In genomic region chr9:68827833-68828744, GRCh38 we compare ENCODE assay signal across 18 cellular contexts.
A peak's percentile ranks its signal among the peaks of the same experiment; 100 is the strongest.
DNase-seq lines count a peak whose midpoint lies in the region; ATAC-seq, FAIRE-seq and TF ChIP-seq lines count a peak whose summit lies in the region.
"Had no signal": no experiment of that assay in that cellular context is flagged by ENCODE, and none has a peak within 500 bp of the region (broad histone marks: within the 10 kb centered on the region; RNA-seq: fewer than 3 reads in every experiment).

No MANE protein-coding gene starts in this region.

- H2AFZ ChIP-seq in H1 (ENCODE audit: low read length) (no peak overlapping the region), neural progenitor cell (replicated peaks) (no peak overlapping the region)

- no peaks in the 10 kb centered on the region for H4K20me1 ChIP-seq in H1 (replicated peaks in 1 of 2; ENCODE audit: control insufficient read depth in 1 of 2, insufficient read depth in 2 of 2, low read length in 2 of 2)
- H4K20me1 ChIP-seq in neural progenitor cell (ENCODE audit: low read depth), result no peaks in the 10 kb centered on the region
- H4K20me1 ChIP-seq: BLaER1 had no signal

- 0 out of 2 replicates have a peak overlapping the region, but pooled peaks have one; percentile 32 for H2BK15ac ChIP-seq in H1 (ENCODE audit: low read length)

- H3K36me3 Mint-ChIP-seq in neural progenitor cell, result peaks cover 9% of the 10 kb centered on the region
- H3K36me3 Mint-ChIP-seq: CD4-positive, alpha-beta memory T cell had no signal

- no peak overlapping the region for H3K4me2 ChIP-seq in H1 (ENCODE audit: insufficient read depth in 1 of 2, low read depth in 2 of 2, low read length in 2 of 2)
- H3K4me2 ChIP-seq in neural progenitor cell, result no peak overlapping the region
- H3K4me2 ChIP-seq: A549, BLaER1 had no signal

- no peak overlapping the region for H4K8ac ChIP-seq in H1 (ENCODE audit: extremely low read depth, insufficient read depth, low read length)

- no peak overlapping the region for H2BK5ac ChIP-seq in H1 (ENCODE audit: low read depth, low read length)

- peaks cover 29% of the 10 kb centered on the region for H3K4me1 Mint-ChIP-seq in neural progenitor cell
- H3K4me1 Mint-ChIP-seq: CD14-positive monocyte; CD4-positive, alpha-beta memory T cell had no signal

- H3F3A ChIP-seq in neural progenitor cell (ENCODE audit: low read depth), result peaks cover 21% of the 10 kb centered on the region

- no peak overlapping the region for H3K9ac ChIP-seq in H1 (replicated peaks in 1 of 4; ENCODE audit: extremely low read depth in 1 of 4, low read depth in 3 of 4, low read length in 3 of 4)
- no peak overlapping the region for H3K9ac ChIP-seq in neural progenitor cell
- H3K9ac ChIP-seq: BLaER1 had no signal

- DNase-seq in left ventricle myocardium inferior (no peak), right cardiac atrium (no peak), NCI-H69 (lab: John Stamatoyannopoulos, UW) (peak; percentile 33), H1 (ENCODE audit: low read depth in 1 of 2, low spot score in 2 of 2) (no peak), neural progenitor cell (ENCODE audit: low spot score) (no peak), NAMALWA (ENCODE audit: low spot score) (no peak), left lobe of liver (ENCODE audit: low spot score) (no peak)
- DNase-seq in stimulated activated CD4-positive, alpha-beta T cell treated with anti-CD3 and anti-CD28 coated beads, Interleukin-2, amount 100 ng/mL, for 48 hours, result no peak
- DNase-seq: Calu3; CD4-positive, alpha-beta memory T cell; DMS79 treated with DMSO at 0.1 percent for 48 hours; GF-D8; GOT3; H9 had no signal

- no peaks in the 10 kb centered on the region for H3K23me2 ChIP-seq in H1 (ENCODE audit: low read depth, low read length)

- no peak overlapping the region for H2BK12ac ChIP-seq in H1 (ENCODE audit: low read depth, low read length)

- FAIRE-seq in H1 (lab: Jason Lieb, UNC), result no peak
- FAIRE-seq: A549 had no signal

- TF ChIP-seq EP300 in H1 (IDR thresholded peaks at IDR 0.05; ENCODE audit: borderline replicate concordance in 1 of 2, low read depth in 2 of 2, low read length in 2 of 2), result no peak

- no peaks in the 10 kb centered on the region for H3K9me3 Mint-ChIP-seq in neural progenitor cell
- H3K9me3 Mint-ChIP-seq: CD14-positive monocyte; CD4-positive, alpha-beta memory T cell; H9 had no signal

- no peak overlapping the region for H3K23ac ChIP-seq in H1 (ENCODE audit: insufficient read length)

- no peak for TF ChIP-seq CTCF in left ventricle myocardium inferior (IDR thresholded peaks at IDR 0.05; ENCODE audit: borderline replicate concordance)
- TF ChIP-seq CTCF in H1 (IDR thresholded peaks at IDR 0.05; ENCODE audit: control extremely low read depth in 1 of 3, insufficient read depth in 1 of 3, low read depth in 1 of 3, low read length in 3 of 3), result no peak
- TF ChIP-seq CTCF in neural progenitor cell (IDR thresholded peaks at IDR 0.05), result no peak

- no peak overlapping the region for H3K4ac ChIP-seq in H1 (replicated peaks; ENCODE audit: insufficient read length, low read depth, low read length)

- TF ChIP-seq POLR2A in H1 (IDR thresholded peaks at IDR 0.05; ENCODE audit: control extremely low read depth in 1 of 2, low read depth in 2 of 2, low read length in 2 of 2), result no peak

- no peak overlapping the region for H3K4me3 ChIP-seq in left ventricle myocardium inferior
- no peak overlapping the region for H3K4me3 ChIP-seq in right cardiac atrium (ENCODE audit: low read length)
- no peak overlapping the region for H3K4me3 ChIP-seq in H1 (ENCODE audit: extremely low read depth in 1 of 4, insufficient read depth in 2 of 4, low read depth in 3 of 4, low read length in 4 of 4)
- H3K4me3 ChIP-seq in neural progenitor cell, result no peak overlapping the region
- H3K4me3 ChIP-seq: A549, BLaER1 had no signal

- no peaks in the 10 kb centered on the region for H3K79me1 ChIP-seq in H1 (ENCODE audit: low read depth, low read length)

- H2AK5ac ChIP-seq in H1 (ENCODE audit: low read depth, low read length), result peak overlapping the region; percentile 34; the same call in 1 of the 2 replicates

- H3K27ac ChIP-seq in left ventricle myocardium inferior (replicated peaks), result peak overlapping the region; percentile 69
- no peak overlapping the region for H3K27ac ChIP-seq in right cardiac atrium (ENCODE audit: low read length)
- H3K27ac ChIP-seq in H1 (ENCODE audit: low read depth, low read length), result no peak overlapping the region
- no peak overlapping the region for H3K27ac ChIP-seq in neural progenitor cell
- H3K27ac ChIP-seq: 22Rv1, A549, BLaER1 had no signal

- peak overlapping the region; percentile 59 for H3K27ac Mint-ChIP-seq in neural progenitor cell
- H3K27ac Mint-ChIP-seq: CD4-positive, alpha-beta memory T cell; H9 had no signal

- no peak overlapping the region for H3K56ac ChIP-seq in H1 (replicated peaks; ENCODE audit: insufficient read length, low read depth, low read length)

- H3K36me3 ChIP-seq in left ventricle myocardium inferior (no peaks in the 10 kb centered on the region), H1 (ENCODE audit: control insufficient read depth in 2 of 4, insufficient read depth in 4 of 4, low read length in 3 of 4) (no peaks in the 10 kb centered on the region), neural progenitor cell (no peaks in the 10 kb centered on the region)
- H3K36me3 ChIP-seq: BLaER1 had no signal

- H2BK20ac ChIP-seq in H1 (ENCODE audit: low read length), result no peak overlapping the region

- peaks cover 5% of the 10 kb centered on the region for H3K27me3 Mint-ChIP-seq in neural progenitor cell (ENCODE audit: insufficient read depth, low read depth)

- WGBS in right cardiac atrium, result 88% methylated on average over 14 of the region's 14 CpGs
- 90% methylated on average over 14 of the region's 14 CpGs; no CpG with 5 or more reads in 1 of the 2 experiments for WGBS in H1 (ENCODE audit: extremely low coverage in 1 of 2, insufficient coverage in 1 of 2, insufficient read length in 1 of 2, insufficient replicate concordance in 2 of 2, low coverage in 1 of 2, low lambda C conversion rate in 2 of 2, missing lambda C conversion rate in 1 of 2), 2 experiments

- H3K14ac ChIP-seq in H1 (ENCODE audit: insufficient read length), result no peak overlapping the region

- POLR2A ChIA-PET in H1 (lab: Charles Lee; ENCODE audit: partially characterized antibody), result interaction anchor here (1.1 kb wide), 1 partner anchor 76 kb away, joined by 3 read pairs; no protein-coding TSS in a partner anchor

- H3K4me1 ChIP-seq in left ventricle myocardium inferior (peaks cover 62% of the 10 kb centered on the region), right cardiac atrium (ENCODE audit: control insufficient read depth, insufficient read depth, low read length) (peaks cover 4% of the 10 kb centered on the region), H1 (replicated peaks in 1 of 4; ENCODE audit: control insufficient read depth in 3 of 4, insufficient read depth in 4 of 4, low read length in 3 of 4) (peaks cover 2 to 19% (median 7%) of the 10 kb centered on the region in 4 experiments; a peak in 4 of 7 replicates), neural progenitor cell (peaks cover 39% of the 10 kb centered on the region)
- H3K4me1 ChIP-seq: A549 had no signal

- ATAC-seq in right cardiac atrium (no peak), left lobe of liver (no peak)
- ATAC-seq: A549 had no signal

- intact Hi-C loops in left ventricle myocardium inferior (cut with micrococcal nuclease), result no loop called here
- intact Hi-C loops in right cardiac atrium (cut with DNase I), result no loop called here

- H3K9me3 ChIP-seq in left ventricle myocardium inferior (replicated peaks), result no peaks in the 10 kb centered on the region
- H3K9me3 ChIP-seq in right cardiac atrium (ENCODE audit: control insufficient read depth, low read length), result no peaks in the 10 kb centered on the region
- H3K9me3 ChIP-seq in H1 (ENCODE audit: insufficient read depth in 2 of 2, low read depth in 1 of 2, low read length in 1 of 2), result no peaks in the 10 kb centered on the region
- no peaks in the 10 kb centered on the region for H3K9me3 ChIP-seq in neural progenitor cell (ENCODE audit: low read depth)
- H3K9me3 ChIP-seq: A549, BLaER1 had no signal

- no peak overlapping the region for H2BK120ac ChIP-seq in H1 (replicated peaks; ENCODE audit: low read depth, low read length)

- H3K18ac ChIP-seq in H1 (ENCODE audit: extremely low read depth, low read length), result no peak overlapping the region

- no peaks in the 10 kb centered on the region for H3K27me3 ChIP-seq in left ventricle myocardium inferior (ENCODE audit: low read depth)
- H3K27me3 ChIP-seq in right cardiac atrium (ENCODE audit: control insufficient read depth, insufficient read depth), result no peaks in the 10 kb centered on the region
- H3K27me3 ChIP-seq in H1 (replicated peaks in 1 of 4; ENCODE audit: control insufficient read depth in 3 of 4, extremely low read depth in 1 of 4, insufficient read depth in 3 of 4, low read length in 3 of 4), result no peaks in the 10 kb centered on the region
- H3K27me3 ChIP-seq in neural progenitor cell, result no peaks in the 10 kb centered on the region
- H3K27me3 ChIP-seq: BLaER1 had no signal

- no peaks in the 10 kb centered on the region for H3K79me2 ChIP-seq in H1 (ENCODE audit: control insufficient read depth in 1 of 2, insufficient read depth in 2 of 2, low read length in 2 of 2)
- H3K79me2 ChIP-seq in neural progenitor cell (ENCODE audit: low read depth), result no peaks in the 10 kb centered on the region

- TF ChIP-seq RAD21 in H1 (IDR thresholded peaks at IDR 0.05 in 1 of 2, conservative IDR thresholded peaks at IDR 0.05 in 1 of 2; ENCODE audit: low read depth in 2 of 2, low read length in 2 of 2), result no peak

- no peak overlapping the region for H4K5ac ChIP-seq in H1 (ENCODE audit: insufficient read length, low read depth, low read length)

- H4K91ac ChIP-seq in H1 (replicated peaks; ENCODE audit: insufficient read length, low read length), result no peak overlapping the region

- no peak overlapping the region for H3K4me3 Mint-ChIP-seq in neural progenitor cell
- H3K4me3 Mint-ChIP-seq: CD14-positive monocyte; CD4-positive, alpha-beta memory T cell; H9 had no signal

- CTCF ChIA-PET in H1 (lab: Charles Lee; ENCODE audit: partially characterized antibody), result interaction anchor here (1.0 to 3.1 kb wide), 2 partner anchors 10 to 16 kb away, joined by 3 to 18 read pairs; no protein-coding TSS in a partner anchor

TF ChIP-seq in H1, 55 proteins besides CTCF, POLR2A, EP300 and RAD21:
- TF ChIP-seq SP4 (IDR thresholded peaks at IDR 0.05; ENCODE audit: low read length), result no peak
- TF ChIP-seq BCL11A (IDR thresholded peaks at IDR 0.05; ENCODE audit: low read depth in 2 of 2, low read length in 2 of 2), result no peak
- TF ChIP-seq POU5F1 (IDR thresholded peaks at IDR 0.05; ENCODE audit: low read depth, low read length), result no peak
- no peak for TF ChIP-seq POLR2AphosphoS5 (IDR thresholded peaks at IDR 0.05; ENCODE audit: low read depth, low read length)
- TF ChIP-seq BRCA1 (IDR thresholded peaks at IDR 0.05; ENCODE audit: low read depth, low read length), result no peak
- no peak for TF ChIP-seq EZH2 (IDR thresholded peaks at IDR 0.05; ENCODE audit: low read depth, low read length, severe bottlenecking)
- no peak for TF ChIP-seq CBX5 (IDR thresholded peaks at IDR 0.05; ENCODE audit: low read depth, low read length)
